Comparison of ENCODE assay signal across 1 cellular context in the genomic region with DNA sequence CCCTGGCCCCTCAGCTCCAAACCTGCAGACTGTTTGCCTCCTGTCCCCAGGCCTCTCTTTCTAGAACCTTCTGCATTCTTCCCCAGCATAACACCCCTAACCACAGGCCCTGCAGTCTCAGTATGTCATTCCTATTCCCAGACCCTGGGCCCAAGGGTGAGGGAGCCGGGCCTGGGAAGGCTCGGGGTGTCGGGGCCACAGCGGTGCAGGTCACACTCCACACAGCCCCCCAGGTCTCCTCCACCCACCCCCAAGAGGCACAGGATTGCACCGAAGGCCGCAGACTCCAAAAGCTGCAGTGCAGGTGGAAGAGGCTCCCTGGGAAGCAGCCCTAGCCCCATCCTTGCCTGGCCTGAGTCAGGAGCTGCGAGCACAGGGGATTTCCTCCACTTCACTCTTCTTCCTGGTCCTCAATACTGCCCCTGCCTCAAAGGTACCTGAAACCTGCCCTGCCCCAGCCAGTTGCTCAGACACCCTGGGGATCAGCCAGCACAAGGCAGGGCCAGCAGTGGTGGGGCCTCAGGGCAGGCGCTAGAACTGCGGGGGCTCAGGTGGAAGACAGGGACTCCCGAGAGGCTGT.
TF ChIP-seq lines count a peak whose summit lies in the region.

No MANE protein-coding gene starts in this region.

TF ChIP-seq in K562, 482 proteins besides CTCF, POLR2A, EP300 and RAD21 (continued from another document):
- TF ChIP-seq, protein P1, sequence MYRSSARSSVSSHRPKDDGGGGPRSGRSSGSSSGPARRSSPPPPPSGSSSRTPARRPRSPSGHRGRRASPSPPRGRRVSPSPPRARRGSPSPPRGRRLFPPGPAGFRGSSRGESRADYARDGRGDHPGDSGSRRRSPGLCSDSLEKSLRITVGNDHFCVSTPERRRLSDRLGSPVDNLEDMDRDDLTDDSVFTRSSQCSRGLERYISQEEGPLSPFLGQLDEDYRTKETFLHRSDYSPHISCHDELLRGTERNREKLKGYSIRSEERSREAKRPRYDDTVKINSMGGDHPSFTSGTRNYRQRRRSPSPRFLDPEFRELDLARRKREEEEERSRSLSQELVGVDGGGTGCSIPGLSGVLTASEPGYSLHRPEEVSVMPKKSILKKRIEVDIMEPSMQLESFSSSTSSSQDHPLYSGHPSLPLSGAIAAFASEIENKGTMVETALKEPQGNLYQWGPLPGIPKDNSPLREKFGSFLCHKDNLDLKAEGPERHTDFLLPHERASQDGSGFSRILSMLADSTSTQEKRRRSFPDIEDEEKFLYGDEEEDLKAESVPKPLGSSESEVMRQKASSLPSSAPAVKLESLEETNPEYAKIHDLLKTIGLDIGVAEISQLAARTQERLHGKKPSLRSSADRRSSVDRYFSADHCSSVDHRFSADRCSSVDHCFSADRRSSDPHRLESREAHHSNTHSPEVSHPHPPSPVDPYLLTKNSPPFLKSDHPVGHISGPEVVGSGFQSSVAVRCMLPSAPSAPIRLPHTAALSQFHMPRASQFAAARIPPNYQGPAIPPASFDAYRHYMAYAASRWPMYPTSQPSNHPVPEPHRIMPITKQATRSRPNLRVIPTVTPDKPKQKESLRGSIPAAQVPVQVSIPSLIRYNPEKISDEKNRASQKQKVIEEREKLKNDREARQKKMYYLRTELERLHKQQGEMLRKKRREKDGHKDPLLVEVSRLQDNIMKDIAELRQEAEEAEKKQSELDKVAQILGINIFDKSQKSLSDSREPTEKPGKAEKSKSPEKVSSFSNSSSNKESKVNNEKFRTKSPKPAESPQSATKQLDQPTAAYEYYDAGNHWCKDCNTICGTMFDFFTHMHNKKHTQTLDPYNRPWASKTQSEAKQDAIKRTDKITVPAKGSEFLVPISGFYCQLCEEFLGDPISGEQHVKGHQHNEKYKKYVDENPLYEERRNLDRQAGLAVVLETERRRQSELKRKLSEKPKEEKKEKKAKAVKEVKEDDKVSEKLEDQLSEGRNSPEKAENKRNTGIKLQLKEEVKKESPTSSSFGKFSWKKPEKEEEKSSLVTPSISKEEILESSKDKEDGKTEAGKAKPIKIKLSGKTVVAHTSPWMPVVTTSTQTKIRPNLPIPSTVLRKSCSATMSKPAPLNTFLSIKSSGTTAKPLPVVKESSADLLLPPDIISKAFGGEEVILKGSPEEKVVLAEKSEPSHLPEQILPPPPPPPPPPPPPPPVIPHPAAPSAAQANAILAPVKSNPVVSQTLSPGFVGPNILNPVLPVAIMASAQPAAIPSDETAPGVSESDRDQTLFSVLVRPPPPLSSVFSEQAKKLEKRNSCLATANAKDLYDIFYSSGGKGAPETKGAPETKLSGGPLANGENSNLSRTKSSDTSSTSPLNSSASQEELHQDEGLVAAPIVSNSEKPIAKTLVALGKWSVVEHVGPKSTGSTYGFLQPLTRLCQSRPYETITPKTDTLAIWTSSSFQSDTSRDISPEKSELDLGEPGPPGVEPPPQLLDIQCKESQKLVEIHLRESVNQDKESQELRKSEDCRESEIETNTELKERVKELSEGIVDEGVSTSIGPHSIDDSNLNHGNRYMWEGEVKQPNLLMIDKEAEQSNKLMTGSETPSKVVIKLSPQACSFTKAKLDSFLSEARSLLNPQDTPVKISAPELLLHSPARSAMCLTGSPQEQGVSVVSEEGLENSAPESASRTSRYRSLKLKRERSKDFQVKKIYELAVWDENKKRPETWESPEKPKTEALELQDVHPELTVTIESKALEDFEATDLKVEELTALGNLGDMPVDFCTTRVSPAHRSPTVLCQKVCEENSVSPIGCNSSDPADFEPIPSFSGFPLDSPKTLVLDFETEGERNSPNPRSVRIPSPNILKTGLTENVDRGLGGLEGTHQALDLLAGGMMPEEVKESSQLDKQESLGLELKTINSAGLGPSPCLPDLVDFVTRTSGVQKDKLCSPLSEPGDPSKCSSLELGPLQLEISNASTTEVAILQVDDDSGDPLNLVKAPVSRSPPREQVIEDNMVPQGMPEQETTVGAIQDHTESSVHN (IDR thresholded peaks at IDR 0.05; ENCODE audit: borderline replicate concordance in 1 of 2, low read depth in 1 of 2), result no peak
- no peak for TF ChIP-seq ZNF24 (IDR thresholded peaks at IDR 0.05)
TF ChIP-seq in K562: peak in this region for 2.
